In the genomic region with DNA sequence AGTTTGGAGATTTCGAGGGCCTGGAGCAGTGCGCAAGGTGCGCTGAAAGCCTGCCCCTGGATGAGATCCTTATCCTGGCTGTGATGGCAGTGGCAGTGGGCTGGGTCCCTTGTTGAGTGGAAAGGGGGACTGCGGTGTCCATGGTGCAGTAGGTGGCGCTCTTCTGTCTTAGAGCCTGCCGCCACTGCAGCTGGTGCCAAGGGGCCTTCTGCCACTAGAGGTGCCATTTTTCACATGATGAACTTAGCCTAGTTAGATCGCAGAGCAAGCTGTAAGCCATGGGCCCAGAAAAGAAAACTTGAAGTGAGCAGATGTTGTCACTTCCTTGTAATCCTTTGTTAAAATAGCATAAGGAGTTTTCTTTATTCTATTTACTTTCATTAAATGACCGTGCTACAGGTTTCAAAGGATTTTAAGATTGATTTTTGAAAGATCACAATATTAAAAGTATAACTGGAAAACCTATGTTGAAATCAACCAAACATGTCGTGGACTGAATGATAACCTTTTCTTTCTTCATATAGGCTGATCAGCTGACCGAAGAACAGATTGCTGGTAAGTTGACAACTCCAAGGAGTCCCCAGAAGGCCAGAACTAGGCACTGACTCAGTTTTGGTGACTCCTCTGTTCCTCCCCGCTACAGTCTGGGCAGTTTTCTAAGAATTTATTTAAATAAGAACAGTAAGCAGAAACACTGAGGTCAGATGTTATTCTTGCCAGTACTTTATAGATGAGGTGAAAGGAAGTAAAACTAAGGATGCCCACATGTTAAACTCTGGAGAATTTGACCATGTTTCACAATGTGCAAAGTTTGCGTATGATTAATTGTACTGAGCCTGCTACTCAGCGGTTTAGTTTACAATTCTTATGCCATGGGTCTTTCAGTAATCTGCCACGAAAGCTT, we compare ENCODE assay signal across 8 cellular contexts. TPM values are rescaled to one million over a fixed set of nuclear protein-coding genes. Genes with fewer than 3 reads are reported as not detected.
A peak's percentile ranks its signal among the peaks of the same experiment; 100 is the strongest.
DNase-seq lines count a peak whose midpoint lies in the region; ATAC-seq and TF ChIP-seq lines count a peak whose summit lies in the region.

No MANE protein-coding gene starts in this region.

- intact Hi-C loops in activated B cell treated with CpG ODN at 0.5 μM for 24 hours (cut with micrococcal nuclease), result loop anchor here (1.0 to 5.0 kb wide), 15 partner anchors 120 to 1837 kb away; partner anchors contain the start of genes EML5, FOXN3, PPP4R3A and PSMC1

- H3K36me3 ChIP-seq in kidney epithelial cell (ENCODE audit: control insufficient read depth, insufficient read depth, low read length), result peaks cover 6% of the 10 kb centered on the region

- peak overlapping the region; percentile 91 for H3K4me3 Mint-ChIP-seq in activated B cell treated with CpG ODN at 0.5 μM for 24 hours

- peak; percentile 78 for TF ChIP-seq CTCF in activated B cell treated with CpG ODN at 0.5 μM for 24 hours (IDR thresholded peaks at IDR 0.05)
- TF ChIP-seq CTCF in cardiac fibroblast (IDR thresholded peaks at IDR 0.05; ENCODE audit: low read depth, low read length), result peak; percentile 99
- TF ChIP-seq CTCF in kidney epithelial cell (IDR thresholded peaks at IDR 0.05; ENCODE audit: insufficient read depth, low read length, poor library complexity, severe bottlenecking), result peak; percentile 100

- peak overlapping the region in 1 of 2 donors; percentile 97 for H3K4me3 ChIP-seq in cardiac fibroblast (replicated peaks in 1 of 2; ENCODE audit: low read depth in 2 of 2, low read length in 2 of 2)
- H3K4me3 ChIP-seq in kidney epithelial cell (ENCODE audit: low read depth, low read length), result peak overlapping the region; percentile 15

- no peaks in the 10 kb centered on the region for H3K27me3 ChIP-seq in kidney epithelial cell (ENCODE audit: control insufficient read depth, insufficient read depth, low read length)

- no peaks in the 10 kb centered on the region for H3K9me3 Mint-ChIP-seq in activated B cell treated with CpG ODN at 0.5 μM for 24 hours

- no peaks in the 10 kb centered on the region for H3K27me3 Mint-ChIP-seq in activated B cell treated with CpG ODN at 0.5 μM for 24 hours

- POLR2A ChIA-PET in activated B cell treated with CpG ODN at 0.5 μM for 24 hours (lab: Charles Lee), result interaction anchor here (0.5 to 8.7 kb wide), 11 partner anchors 9 to 485 kb away, joined by 3 to 492 read pairs (median 5); partner anchors contain the start of genes NRDE2 and TDP1

- ATAC-seq in GM18870 (IDR thresholded peaks at IDR 0.05; ENCODE audit: unreplicated experiment), result peak; percentile 65
- peak; percentile 47 for ATAC-seq in HG03159 (IDR thresholded peaks at IDR 0.05; ENCODE audit: unreplicated experiment)
- peak; percentile 46 for ATAC-seq in activated B cell treated with CpG ODN at 0.5 μM for 24 hours (ENCODE audit: low read depth)

- CTCF ChIA-PET in activated B cell treated with CpG ODN at 0.5 μM for 24 hours (lab: Charles Lee), result interaction anchor here (0.6 to 2.6 kb wide), 15 partner anchors 8 to 424 kb away, joined by 3 to 28 read pairs (median 4); no protein-coding TSS in a partner anchor

- H3K4me1 Mint-ChIP-seq in activated B cell treated with CpG ODN at 0.5 μM for 24 hours, result peaks cover 47% of the 10 kb centered on the region

- DNase-seq in AG08395 (ENCODE audit: low spot score), result peak; percentile 91
- DNase-seq in NCI-H2227 (lab: John Stamatoyannopoulos, UW; ENCODE audit: unreplicated experiment), result peak; percentile 94
- peak; percentile 63 for DNase-seq in activated B cell treated with CpG ODN at 0.5 μM for 24 hours
- peak; percentile 93 to 94 for DNase-seq in cardiac fibroblast (ENCODE audit: low read depth in 2 of 2)
- DNase-seq in kidney epithelial cell (ENCODE audit: low read depth), result peak; percentile 61
- DNase-seq in stimulated activated CD4-positive, alpha-beta T cell treated with anti-CD3 and anti-CD28 coated beads, Interleukin-12 subunit alpha, Interleukin-12 subunit beta, amount 100 ng/mL, for 48 hours (ENCODE audit: low read depth in 2 of 3, low spot score in 1 of 3), result peak; percentile 78 to 86 (median 82)

- H3K27ac Mint-ChIP-seq in activated B cell treated with CpG ODN at 0.5 μM for 24 hours, result peak overlapping the region; percentile 98

- H3K36me3 Mint-ChIP-seq in activated B cell treated with CpG ODN at 0.5 μM for 24 hours (ENCODE audit: low read depth), result peaks cover 58% of the 10 kb centered on the region

RNA-seq across cellular contexts. Expression of gene CALM1, which starts 3.0 kb away (rescaled TPM):
- 307 and 314 TPM in 2 replicates for total RNA-seq in activated B cell treated with CpG ODN at 0.5 μM for 24 hours
- 293 and 328 TPM in 2 replicates for total RNA-seq in kidney epithelial cell
